11 cellular contexts compared by ENCODE assay signal in the genomic region with DNA sequence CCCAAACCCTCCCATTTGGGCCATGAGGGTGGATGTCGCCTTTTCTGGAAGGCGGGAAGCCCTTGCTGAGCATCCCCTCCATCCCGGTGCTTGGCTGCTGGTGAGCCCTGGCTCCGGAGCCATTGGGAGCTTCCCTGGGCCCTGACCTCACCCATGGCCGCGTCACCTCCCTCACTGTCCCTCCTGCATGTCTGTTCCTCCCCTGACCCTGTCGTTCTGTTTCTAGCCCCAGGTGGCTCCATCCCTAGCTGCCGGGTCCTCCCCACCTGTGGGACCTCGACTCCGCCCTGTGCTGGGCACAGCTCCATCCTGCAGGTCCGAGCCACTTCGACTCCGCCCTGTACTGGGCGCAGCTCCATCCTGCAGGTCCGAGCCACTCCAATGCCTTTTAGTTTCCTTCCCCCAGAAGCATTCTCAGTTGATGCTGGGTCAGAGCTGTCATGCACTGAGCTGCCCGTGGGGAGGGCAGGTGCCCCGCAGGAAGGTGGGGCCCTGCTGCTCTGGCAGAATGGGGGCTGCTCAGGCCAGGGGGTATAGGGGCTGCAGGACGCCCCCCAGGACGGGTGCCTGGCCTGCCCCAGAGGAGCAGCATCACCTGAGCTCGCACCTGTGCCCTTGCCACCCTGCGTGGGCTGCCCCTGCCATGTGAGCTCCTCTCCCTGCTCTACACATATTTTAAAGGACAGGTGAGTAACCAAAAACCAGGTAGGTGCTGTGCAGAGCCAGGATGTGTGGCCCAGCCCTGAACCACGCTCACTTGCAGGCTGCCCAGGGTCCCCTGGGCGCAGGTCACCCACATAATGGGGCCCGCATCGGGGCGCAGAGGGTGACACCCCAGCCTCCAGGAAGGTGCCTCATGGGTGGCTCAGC. TPM values are rescaled to one million over a fixed set of nuclear protein-coding genes. Genes with fewer than 3 reads are reported as not detected.
DNase-seq lines count a peak whose midpoint lies in the region; ATAC-seq and TF ChIP-seq lines count a peak whose summit lies in the region.
"Had no signal": no experiment of that assay in that cellular context is flagged by ENCODE, and none has a peak within 500 bp of the region (broad histone marks: within the 10 kb centered on the region; RNA-seq: fewer than 3 reads in every experiment).

No MANE protein-coding gene starts in this region.

- no peak overlapping the region for H3K27ac Mint-ChIP-seq in activated CD4-positive, alpha-beta T cell treated with anti-CD3 and anti-CD28 coated beads for 36 hours
- peak overlapping the region; percentile 73 for H3K27ac Mint-ChIP-seq in stimulated activated effector memory CD8-positive, alpha-beta T cell treated with anti-CD3 and anti-CD28 coated beads, Interleukin-12 subunit alpha, Interleukin-12 subunit beta, amount 100 ng/mL, for 72 hours
- H3K27ac Mint-ChIP-seq: activated CD4-positive, alpha-beta memory T cell treated with anti-CD3 and anti-CD28 coated beads, Interleukin-2, amount 10 ng/mL, durations not matched to agents 7 days and 5 days had no signal

- peak; percentile 10 for ATAC-seq in activated CD4-positive, alpha-beta T cell treated with anti-CD3 and anti-CD28 coated beads for 36 hours
- ATAC-seq in SK-N-SH treated with all-trans-retinoic acid at 6 μM for 48 hours = peak; percentile 39
- ATAC-seq in stimulated activated effector memory CD8-positive, alpha-beta T cell treated with anti-CD3 and anti-CD28 coated beads, Interleukin-12 subunit alpha, Interleukin-12 subunit beta, amount 100 ng/mL, for 72 hours = peak; percentile 24

- peak overlapping the region; percentile 22 for H3K4me3 ChIP-seq in fibroblast of the aortic adventitia (ENCODE audit: low read depth, low read length)
- H3K4me3 ChIP-seq: lung had no signal

- CTCF ChIA-PET in activated CD4-positive, alpha-beta T cell treated with anti-CD3 and anti-CD28 coated beads for 36 hours (lab: Charles Lee) = interaction anchor here (0.6 to 1.4 kb wide), 3 partner anchors 9 to 214 kb away, joined by 3 read pairs; no protein-coding TSS in a partner anchor

- H3K4me3 Mint-ChIP-seq in activated CD4-positive, alpha-beta T cell treated with anti-CD3 and anti-CD28 coated beads for 36 hours = no peak overlapping the region
- H3K4me3 Mint-ChIP-seq in stimulated activated effector memory CD8-positive, alpha-beta T cell treated with anti-CD3 and anti-CD28 coated beads, Interleukin-12 subunit alpha, Interleukin-12 subunit beta, amount 100 ng/mL, for 72 hours = peak overlapping the region; percentile 36
- H3K4me3 Mint-ChIP-seq: activated CD4-positive, alpha-beta memory T cell treated with anti-CD3 and anti-CD28 coated beads, Interleukin-2, amount 10 ng/mL, durations not matched to agents 7 days and 5 days had no signal

- H3K9me3 Mint-ChIP-seq in activated CD4-positive, alpha-beta T cell treated with anti-CD3 and anti-CD28 coated beads for 36 hours (ENCODE audit: low read depth) = no peaks in the 10 kb centered on the region
- H3K9me3 Mint-ChIP-seq in stimulated activated effector memory CD8-positive, alpha-beta T cell treated with anti-CD3 and anti-CD28 coated beads, Interleukin-12 subunit alpha, Interleukin-12 subunit beta, amount 100 ng/mL, for 72 hours = peaks cover 5% of the 10 kb centered on the region

- in situ Hi-C loops in GM13977 (cut with MboI; ENCODE audit: low pct_unique_long_range_greater_than_20kb, low sequenced_read_pairs, unreplicated experiment) = no loop called here

- intact Hi-C loops in activated CD4-positive, alpha-beta T cell treated with anti-CD3 and anti-CD28 coated beads for 36 hours (cut with DNase I, micrococcal nuclease) = no loop called here

- TF ChIP-seq CTCF in fibroblast of the aortic adventitia (IDR thresholded peaks at IDR 0.05; ENCODE audit: insufficient read depth, low read length) (no peak), GM13977 (IDR thresholded peaks at IDR 0.05; ENCODE audit: extremely low read depth, insufficient read depth, missing control alignments) (no peak)

- no peaks in the 10 kb centered on the region for H3K27me3 Mint-ChIP-seq in activated CD4-positive, alpha-beta T cell treated with anti-CD3 and anti-CD28 coated beads for 36 hours

- H3K4me1 Mint-ChIP-seq in activated CD4-positive, alpha-beta T cell treated with anti-CD3 and anti-CD28 coated beads for 36 hours = peaks cover 16% of the 10 kb centered on the region
- peaks cover 29% of the 10 kb centered on the region for H3K4me1 Mint-ChIP-seq in stimulated activated effector memory CD8-positive, alpha-beta T cell treated with anti-CD3 and anti-CD28 coated beads, Interleukin-12 subunit alpha, Interleukin-12 subunit beta, amount 100 ng/mL, for 72 hours

- POLR2A ChIA-PET in activated CD4-positive, alpha-beta T cell treated with anti-CD3 and anti-CD28 coated beads for 36 hours (lab: Charles Lee) = no interaction called here

- no peaks in the 10 kb centered on the region for H3K36me3 Mint-ChIP-seq in activated CD4-positive, alpha-beta T cell treated with anti-CD3 and anti-CD28 coated beads for 36 hours (ENCODE audit: low read depth)
- H3K36me3 Mint-ChIP-seq in stimulated activated effector memory CD8-positive, alpha-beta T cell treated with anti-CD3 and anti-CD28 coated beads, Interleukin-12 subunit alpha, Interleukin-12 subunit beta, amount 100 ng/mL, for 72 hours = no peaks in the 10 kb centered on the region

- no peak for DNase-seq in activated CD4-positive, alpha-beta T cell treated with anti-CD3 and anti-CD28 coated beads for 36 hours
- no peak for DNase-seq in activated CD4-positive, alpha-beta T cell treated with anti-CD3 and anti-CD28 coated beads for 4 hours
- DNase-seq in fibroblast of the aortic adventitia (ENCODE audit: low read depth) (no peak), dedifferentiated amniotic fluid mesenchymal stem cell (ENCODE audit: extremely low spot score) (no peak), HuH-7 (ENCODE audit: low spot score) (no peak), GM13977 (ENCODE audit: low spot score) (no peak)
- no peak for DNase-seq in stimulated activated effector memory CD8-positive, alpha-beta T cell treated with anti-CD3 and anti-CD28 coated beads, Interleukin-12 subunit alpha, Interleukin-12 subunit beta, amount 100 ng/mL, for 72 hours (ENCODE audit: low spot score in 2 of 2)
- DNase-seq: activated CD4-positive, alpha-beta memory T cell treated with anti-CD3 and anti-CD28 coated beads, Interleukin-2, amount 10 ng/mL, durations not matched to agents 7 days and 5 days; SIG-M5 had no signal

TF ChIP-seq in SK-N-SH treated with all-trans-retinoic acid at 6 μM for 48 hours, 23 proteins besides CTCF, POLR2A, EP300 and RAD21 (continues in another document):
- TF ChIP-seq ARNTL (CRISPR knock-in tag; IDR thresholded peaks at IDR 0.05; ENCODE audit: borderline replicate concordance, low read depth) (no peak), ZNF70 (CRISPR knock-in tag; IDR thresholded peaks at IDR 0.05) (no peak), TOX (CRISPR knock-in tag; IDR thresholded peaks at IDR 0.05; ENCODE audit: borderline replicate concordance) (no peak), PPARA (CRISPR knock-in tag; IDR thresholded peaks at IDR 0.05; ENCODE audit: borderline replicate concordance) (no peak), SNAI2 (CRISPR knock-in tag; IDR thresholded peaks at IDR 0.05) (no peak), ESRRG (CRISPR knock-in tag; IDR thresholded peaks at IDR 0.05) (no peak), CSDC2 (CRISPR knock-in tag; IDR thresholded peaks at IDR 0.05) (no peak), ZC3H10 (CRISPR knock-in tag; IDR thresholded peaks at IDR 0.05) (no peak), GLIS3 (CRISPR knock-in tag; IDR thresholded peaks at IDR 0.05) (no peak), TCF4 (CRISPR knock-in tag; IDR thresholded peaks at IDR 0.05; ENCODE audit: borderline replicate concordance) (no peak), ZNF565 (CRISPR knock-in tag; conservative IDR thresholded peaks at IDR 0.05; ENCODE audit: low read depth) (no peak)
- TF ChIP-seq, protein P1, sequence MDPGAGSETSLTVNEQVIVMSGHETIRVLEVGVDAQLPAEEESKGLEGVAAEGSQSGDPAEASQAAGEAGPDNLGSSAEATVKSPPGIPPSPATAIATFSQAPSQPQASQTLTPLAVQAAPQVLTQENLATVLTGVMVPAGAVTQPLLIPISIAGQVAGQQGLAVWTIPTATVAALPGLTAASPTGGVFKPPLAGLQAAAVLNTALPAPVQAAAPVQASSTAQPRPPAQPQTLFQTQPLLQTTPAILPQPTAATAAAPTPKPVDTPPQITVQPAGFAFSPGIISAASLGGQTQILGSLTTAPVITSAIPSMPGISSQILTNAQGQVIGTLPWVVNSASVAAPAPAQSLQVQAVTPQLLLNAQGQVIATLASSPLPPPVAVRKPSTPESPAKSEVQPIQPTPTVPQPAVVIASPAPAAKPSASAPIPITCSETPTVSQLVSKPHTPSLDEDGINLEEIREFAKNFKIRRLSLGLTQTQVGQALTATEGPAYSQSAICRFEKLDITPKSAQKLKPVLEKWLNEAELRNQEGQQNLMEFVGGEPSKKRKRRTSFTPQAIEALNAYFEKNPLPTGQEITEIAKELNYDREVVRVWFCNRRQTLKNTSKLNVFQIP (CRISPR knock-in tag; IDR thresholded peaks at IDR 0.05; ENCODE audit: borderline replicate concordance, low read depth) = no peak
- TF ChIP-seq, protein P2, sequence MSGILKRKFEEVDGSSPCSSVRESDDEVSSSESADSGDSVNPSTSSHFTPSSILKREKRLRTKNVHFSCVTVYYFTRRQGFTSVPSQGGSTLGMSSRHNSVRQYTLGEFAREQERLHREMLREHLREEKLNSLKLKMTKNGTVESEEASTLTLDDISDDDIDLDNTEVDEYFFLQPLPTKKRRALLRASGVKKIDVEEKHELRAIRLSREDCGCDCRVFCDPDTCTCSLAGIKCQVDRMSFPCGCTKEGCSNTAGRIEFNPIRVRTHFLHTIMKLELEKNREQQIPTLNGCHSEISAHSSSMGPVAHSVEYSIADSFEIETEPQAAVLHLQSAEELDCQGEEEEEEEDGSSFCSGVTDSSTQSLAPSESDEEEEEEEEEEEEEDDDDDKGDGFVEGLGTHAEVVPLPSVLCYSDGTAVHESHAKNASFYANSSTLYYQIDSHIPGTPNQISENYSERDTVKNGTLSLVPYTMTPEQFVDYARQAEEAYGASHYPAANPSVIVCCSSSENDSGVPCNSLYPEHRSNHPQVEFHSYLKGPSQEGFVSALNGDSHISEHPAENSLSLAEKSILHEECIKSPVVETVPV (CRISPR knock-in tag; IDR thresholded peaks at IDR 0.05) = no peak

RNA-seq across cellular contexts. Expression of a gene that starts 19.0 kb away (rescaled TPM):
- 10 to 100 TPM; 30.5 to 35.7 TPM for total RNA-seq in activated CD4-positive, alpha-beta T cell treated with anti-CD3 and anti-CD28 coated beads for 36 hours
- total RNA-seq in fibroblast of the aortic adventitia (ENCODE audit: low replicate concordance) = 5.7 and 13.2 TPM in 2 replicates

RNA-seq across cellular contexts. Expression of a gene that starts 19.2 kb away (rescaled TPM):
- total RNA-seq in activated CD4-positive, alpha-beta T cell treated with anti-CD3 and anti-CD28 coated beads for 36 hours = 10 to 100 TPM; 19.2 to 31.4 TPM
- 9.4 and 14.1 TPM in 2 replicates for total RNA-seq in fibroblast of the aortic adventitia (ENCODE audit: low replicate concordance)
